In the genomic region with DNA sequence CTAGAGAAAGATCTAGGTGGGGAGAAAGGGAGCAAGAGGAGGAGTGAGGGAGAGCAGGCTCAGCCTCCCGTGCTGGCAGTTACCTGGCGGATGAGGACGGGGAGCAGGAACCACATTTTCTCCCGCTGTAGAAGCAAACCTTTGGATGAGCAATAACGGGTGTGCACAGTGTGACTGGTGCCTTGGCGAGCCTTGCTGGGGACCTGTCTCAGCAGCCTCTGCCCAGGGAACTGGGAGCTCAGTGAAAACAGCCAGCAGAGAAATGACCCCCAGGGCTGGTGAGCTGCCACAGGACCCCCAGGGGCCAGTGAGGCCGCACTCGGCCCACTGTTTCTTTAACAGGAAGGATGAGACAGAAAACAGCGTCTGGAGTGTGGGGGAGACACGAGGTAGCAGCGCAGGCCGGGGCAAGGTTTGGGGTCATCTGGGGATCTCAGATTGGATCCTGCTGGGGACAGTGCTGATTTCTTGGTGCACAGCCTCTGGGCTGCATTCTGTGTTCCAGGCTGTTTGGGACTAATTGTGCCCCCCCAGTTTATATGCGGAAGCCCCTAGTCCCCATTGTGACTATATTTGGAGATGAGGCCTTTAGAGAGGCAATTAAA, we compare ENCODE assay signal across 18 cellular contexts.
A peak's percentile ranks its signal among the peaks of the same experiment; 100 is the strongest.
DNase-seq lines count a peak whose midpoint lies in the region; ATAC-seq, FAIRE-seq and TF ChIP-seq lines count a peak whose summit lies in the region.
"Had no signal": no experiment of that assay in that cellular context is flagged by ENCODE, and none has a peak within 500 bp of the region (broad histone marks: within the 10 kb centered on the region; RNA-seq: fewer than 3 reads in every experiment).

No MANE protein-coding gene starts in this region.

- H2BK120ac ChIP-seq in H1 (replicated peaks; ENCODE audit: low read depth, low read length): no peak overlapping the region

- no peak for FAIRE-seq in H1 (lab: Jason Lieb, UNC)
- FAIRE-seq: GM12892 had no signal

- H3K79me1 ChIP-seq in H1 (ENCODE audit: low read depth, low read length): no peaks in the 10 kb centered on the region; the same call in 1 of the 2 replicates

- no peak overlapping the region for H3K56ac ChIP-seq in H1 (replicated peaks; ENCODE audit: insufficient read length, low read depth, low read length)

- no peak overlapping the region for H4K8ac ChIP-seq in H1 (ENCODE audit: extremely low read depth, insufficient read depth, low read length)

- H3K4me1 Mint-ChIP-seq in neural progenitor cell: peaks cover 70% of the 10 kb centered on the region

- H2BK15ac ChIP-seq in H1 (ENCODE audit: low read length): no peak overlapping the region

- peaks cover 40% of the 10 kb centered on the region for H3K4me1 ChIP-seq in BLaER1
- H3K4me1 ChIP-seq in H1 (replicated peaks in 1 of 4; ENCODE audit: control insufficient read depth in 3 of 4, insufficient read depth in 4 of 4, low read length in 3 of 4): peaks cover 4 to 17% (median 10%) of the 10 kb centered on the region in 4 experiments
- H3K4me1 ChIP-seq in neural progenitor cell: peaks cover 9% of the 10 kb centered on the region
- no peaks in the 10 kb centered on the region for H3K4me1 ChIP-seq in SJCRH30
- H3K4me1 ChIP-seq: BE2C, HAP-1 had no signal

- no peak overlapping the region for H2BK12ac ChIP-seq in H1 (ENCODE audit: low read depth, low read length)

- POLR2A ChIA-PET in H1 (lab: Charles Lee; ENCODE audit: partially characterized antibody): interaction anchor here (1.4 kb wide), 1 partner anchor 13 kb away, joined by 5 read pairs; no protein-coding TSS in a partner anchor

- no peak overlapping the region for H3K4ac ChIP-seq in H1 (replicated peaks; ENCODE audit: insufficient read length, low read depth, low read length)

- H2AK5ac ChIP-seq in H1 (ENCODE audit: low read depth, low read length): no peak overlapping the region

- TF ChIP-seq CTCF in HL-60 (IDR thresholded peaks at IDR 0.05; ENCODE audit: insufficient read depth, low read length) (no peak), H1 (IDR thresholded peaks at IDR 0.05; ENCODE audit: control extremely low read depth in 1 of 3, insufficient read depth in 1 of 3, low read depth in 1 of 3, low read length in 3 of 3) (no peak), neural progenitor cell (IDR thresholded peaks at IDR 0.05) (no peak)

- 91% methylated on average over 13 of the region's 13 CpGs; no CpG with 5 or more reads in 1 of the 2 experiments for WGBS in H1 (ENCODE audit: extremely low coverage in 1 of 2, insufficient coverage in 1 of 2, insufficient read length in 1 of 2, insufficient replicate concordance in 2 of 2, low coverage in 1 of 2, low lambda C conversion rate in 2 of 2, missing lambda C conversion rate in 1 of 2), 2 experiments

- CTCF ChIA-PET in H1 (lab: Charles Lee; ENCODE audit: partially characterized antibody): interaction anchor here (0.6 to 2.1 kb wide), 4 partner anchors 32 to 117 kb away, joined by 3 to 10 read pairs (median 3); no protein-coding TSS in a partner anchor

- H3K4me2 ChIP-seq in BLaER1: peak overlapping the region; percentile 79
- no peak overlapping the region for H3K4me2 ChIP-seq in H1 (ENCODE audit: insufficient read depth in 1 of 2, low read depth in 2 of 2, low read length in 2 of 2)
- no peak overlapping the region for H3K4me2 ChIP-seq in neural progenitor cell

- H3K36me3 Mint-ChIP-seq in neural progenitor cell: no peaks in the 10 kb centered on the region

- no peak overlapping the region for H4K91ac ChIP-seq in H1 (replicated peaks; ENCODE audit: insufficient read length, low read length)

- H3K9me3 ChIP-seq in BLaER1 (no peaks in the 10 kb centered on the region), H1 (ENCODE audit: insufficient read depth in 2 of 2, low read depth in 1 of 2, low read length in 1 of 2) (no peaks in the 10 kb centered on the region), neural progenitor cell (ENCODE audit: low read depth) (no peaks in the 10 kb centered on the region), SJCRH30 (replicated peaks) (no peaks in the 10 kb centered on the region)
- H3K9me3 ChIP-seq: BE2C, HAP-1 had no signal

- H3K9me3 Mint-ChIP-seq in neural progenitor cell: peaks cover 4% of the 10 kb centered on the region

- H4K5ac ChIP-seq in H1 (ENCODE audit: insufficient read length, low read depth, low read length): no peak overlapping the region

- ATAC-seq in GM19467 (IDR thresholded peaks at IDR 0.05; ENCODE audit: unreplicated experiment) (no peak), GM19324 (IDR thresholded peaks at IDR 0.05; ENCODE audit: low FRiP score, unreplicated experiment) (no peak)
- ATAC-seq: Panc1, Right ventricle myocardium inferior had no signal

- H4K20me1 ChIP-seq in BLaER1: no peaks in the 10 kb centered on the region
- no peaks in the 10 kb centered on the region for H4K20me1 ChIP-seq in H1 (replicated peaks in 1 of 2; ENCODE audit: control insufficient read depth in 1 of 2, insufficient read depth in 2 of 2, low read length in 2 of 2)
- H4K20me1 ChIP-seq in neural progenitor cell (ENCODE audit: low read depth): no peaks in the 10 kb centered on the region

- H3K18ac ChIP-seq in H1 (ENCODE audit: extremely low read depth, low read length): no peak overlapping the region

- H3K36me3 ChIP-seq in BLaER1 (no peaks in the 10 kb centered on the region), H1 (ENCODE audit: control insufficient read depth in 2 of 4, insufficient read depth in 4 of 4, low read length in 3 of 4) (no peaks in the 10 kb centered on the region), neural progenitor cell (no peaks in the 10 kb centered on the region), SJCRH30 (no peaks in the 10 kb centered on the region)
- H3K36me3 ChIP-seq: BE2C, HAP-1 had no signal

- H3K4me3 Mint-ChIP-seq in neural progenitor cell: no peak overlapping the region

- TF ChIP-seq EP300 in H1 (IDR thresholded peaks at IDR 0.05; ENCODE audit: borderline replicate concordance in 1 of 2, low read depth in 2 of 2, low read length in 2 of 2): no peak

- H3K79me2 ChIP-seq in H1 (ENCODE audit: control insufficient read depth in 1 of 2, insufficient read depth in 2 of 2, low read length in 2 of 2) (no peaks in the 10 kb centered on the region), neural progenitor cell (ENCODE audit: low read depth) (no peaks in the 10 kb centered on the region)

- H3K9ac ChIP-seq in BLaER1: peak overlapping the region; percentile 48; the same call in 1 of the 2 replicates
- no peak overlapping the region for H3K9ac ChIP-seq in H1 (replicated peaks in 1 of 4; ENCODE audit: extremely low read depth in 1 of 4, low read depth in 3 of 4, low read length in 3 of 4)
- no peak overlapping the region for H3K9ac ChIP-seq in neural progenitor cell

- H3K27ac ChIP-seq in BLaER1 (0 out of 2 replicates have a peak overlapping the region, but pooled peaks have one; percentile 6), HL-60 (replicated peaks) (peak overlapping the region; percentile 18; the same call in 1 of the 2 replicates), H1 (ENCODE audit: low read depth, low read length) (no peak overlapping the region), neural progenitor cell (no peak overlapping the region), SJCRH30 (no peak overlapping the region)
- H3K27ac ChIP-seq: SK-N-MC had no signal

- TF ChIP-seq POLR2A in H1 (IDR thresholded peaks at IDR 0.05; ENCODE audit: control extremely low read depth in 1 of 2, low read depth in 2 of 2, low read length in 2 of 2): no peak

- H3K23me2 ChIP-seq in H1 (ENCODE audit: low read depth, low read length): no peaks in the 10 kb centered on the region

- no peak overlapping the region for H3K14ac ChIP-seq in H1 (ENCODE audit: insufficient read length)

- DNase-seq in HL-60 (ENCODE audit: low read depth in 1 of 2, low spot score in 1 of 2) (no peak), H1 (ENCODE audit: low read depth in 1 of 2, low spot score in 2 of 2) (no peak), neural progenitor cell (ENCODE audit: low spot score) (no peak), SJCRH30 (no peak)
- DNase-seq in stimulated activated CD4-positive, alpha-beta T cell treated with anti-CD3 and anti-CD28 coated beads, Interleukin-4, amount 100 ng/mL, for 24 hours: no peak
- DNase-seq: 8988T, BE2C, NCI-H1436, NCI-H2029 treated with DMSO at 0.1 percent for 48 hours, NCI-H510A treated with DMSO at 0.1 percent for 48 hours had no signal

- peak overlapping the region; percentile 80 for H3K27ac Mint-ChIP-seq in neural progenitor cell

- no peak overlapping the region for H2BK20ac ChIP-seq in H1 (ENCODE audit: low read length)

- H2AFZ ChIP-seq in H1 (ENCODE audit: low read length) (no peak overlapping the region), neural progenitor cell (replicated peaks) (no peak overlapping the region)

- H3K4me3 ChIP-seq in BLaER1 (no peak overlapping the region), HL-60 (replicated peaks; ENCODE audit: insufficient read depth, low read length) (no peak overlapping the region), H1 (ENCODE audit: extremely low read depth in 1 of 4, insufficient read depth in 2 of 4, low read depth in 3 of 4, low read length in 4 of 4) (no peak overlapping the region), neural progenitor cell (no peak overlapping the region), SJCRH30 (no peak overlapping the region)
- H3K4me3 ChIP-seq: HAP-1, SK-N-MC had no signal

- H2BK5ac ChIP-seq in H1 (ENCODE audit: low read depth, low read length): no peak overlapping the region

- H3F3A ChIP-seq in neural progenitor cell (ENCODE audit: low read depth): peaks cover 4% of the 10 kb centered on the region

- H3K27me3 ChIP-seq in BLaER1 (peaks cover 8% of the 10 kb centered on the region), HL-60 (ENCODE audit: insufficient read depth, poor library complexity, severe bottlenecking) (no peaks in the 10 kb centered on the region), H1 (replicated peaks in 1 of 4; ENCODE audit: control insufficient read depth in 3 of 4, extremely low read depth in 1 of 4, insufficient read depth in 3 of 4, low read length in 3 of 4) (no peaks in the 10 kb centered on the region), neural progenitor cell (no peaks in the 10 kb centered on the region), SJCRH30 (no peaks in the 10 kb centered on the region)
- H3K27me3 ChIP-seq: BE2C had no signal

- TF ChIP-seq RAD21 in H1 (IDR thresholded peaks at IDR 0.05 in 1 of 2, conservative IDR thresholded peaks at IDR 0.05 in 1 of 2; ENCODE audit: low read depth in 2 of 2, low read length in 2 of 2): no peak

- H3K23ac ChIP-seq in H1 (ENCODE audit: insufficient read length): no peak overlapping the region

- peaks cover 3% of the 10 kb centered on the region for H3K27me3 Mint-ChIP-seq in neural progenitor cell (ENCODE audit: insufficient read depth, low read depth)

TF ChIP-seq in H1, 55 proteins besides CTCF, POLR2A, EP300 and RAD21:
- TF ChIP-seq SRF (IDR thresholded peaks at IDR 0.05; ENCODE audit: low read depth, low read length): peak; percentile 22; the same call in 1 of the 2 replicates
- no peak for TF ChIP-seq EZH2 (IDR thresholded peaks at IDR 0.05; ENCODE audit: low read depth, low read length, severe bottlenecking)

Comparison
In these comparisons a context has a peak if more than half of its experiments do, and no peak if none do; other contexts are left out.
1. H3K27ac ChIP-seq: peak in BLaER1 (single experiment) and HL-60 (single experiment); none in H1 (single experiment), neural progenitor cell (single experiment) and SJCRH30 (single experiment).